11 cellular contexts compared by ENCODE assay signal in genomic region chr5:73654171-73654811, GRCh38. TPM values are rescaled to one million over a fixed set of nuclear protein-coding genes. Genes with fewer than 3 reads are reported as not detected.
DNase-seq lines count a peak whose midpoint lies in the region; ATAC-seq, FAIRE-seq and TF ChIP-seq lines count a peak whose summit lies in the region.
"Had no signal": no experiment of that assay in that cellular context is flagged by ENCODE, and none has a peak within 500 bp of the region (broad histone marks: within the 10 kb centered on the region; RNA-seq: fewer than 3 reads in every experiment).

No MANE protein-coding gene starts in this region.

- H3K27ac Mint-ChIP-seq in Caco-2 (ENCODE audit: unreplicated experiment) = no peak overlapping the region
- H3K27ac Mint-ChIP-seq: immature natural killer cell had no signal

- no peak overlapping the region for H3K4me3 ChIP-seq in epithelial cell of esophagus (ENCODE audit: low read length)
- H3K4me3 ChIP-seq in thoracic aorta = no peak overlapping the region
- H3K4me3 ChIP-seq in Caco-2 (ENCODE audit: low read depth, low read length) = no peak overlapping the region
- no peak overlapping the region for H3K4me3 ChIP-seq in esophagus muscularis mucosa
- H3K4me3 ChIP-seq: transverse colon had no signal

- POLR2A ChIA-PET in Caco-2 (lab: Charles Lee) = no interaction called here

- H3K27ac ChIP-seq in thoracic aorta (peak overlapping the region; percentile 73 to 75), esophagus muscularis mucosa (replicated peaks in 1 of 4) (no peak overlapping the region)
- H3K27ac ChIP-seq: transverse colon had no signal

- H3K4me1 Mint-ChIP-seq in Caco-2 (ENCODE audit: low read depth, unreplicated experiment) = peaks cover 7% of the 10 kb centered on the region

- no peak for TF ChIP-seq POLR2A in esophagus muscularis mucosa (IDR thresholded peaks at IDR 0.05; ENCODE audit: low read depth)

- H3K27me3 ChIP-seq in thoracic aorta (replicated peaks; ENCODE audit: insufficient read depth) = no peaks in the 10 kb centered on the region
- no peaks in the 10 kb centered on the region for H3K27me3 ChIP-seq in Caco-2 (replicated peaks; ENCODE audit: control insufficient read depth, insufficient read depth, low read length)
- no peaks in the 10 kb centered on the region for H3K27me3 ChIP-seq in esophagus muscularis mucosa
- H3K27me3 ChIP-seq: transverse colon had no signal

- CTCF ChIA-PET in Caco-2 (lab: Charles Lee) = no interaction called here

- intact Hi-C loops in Caco-2 (cut with micrococcal nuclease; ENCODE audit: unreplicated experiment) = no loop called here
- intact Hi-C loops in esophagus muscularis mucosa (cut with DNase I) = no loop called here

- no TSS peak for BruUV-seq in Caco-2 (replicated peaks; lab: Mats Ljungman, UMichigan)

- WGBS in esophagus muscularis mucosa = 88% methylated on average over 2 of the region's 3 CpGs

- H3K9me3 ChIP-seq in thoracic aorta (no peaks in the 10 kb centered on the region), Caco-2 (no peaks in the 10 kb centered on the region), esophagus muscularis mucosa (no peaks in the 10 kb centered on the region)
- H3K9me3 ChIP-seq: transverse colon had no signal

- no peaks in the 10 kb centered on the region for H3K36me3 ChIP-seq in thoracic aorta
- H3K36me3 ChIP-seq in Caco-2 (ENCODE audit: control insufficient read depth, insufficient read depth, low read length) = no peaks in the 10 kb centered on the region
- no peaks in the 10 kb centered on the region for H3K36me3 ChIP-seq in esophagus muscularis mucosa
- H3K36me3 ChIP-seq: transverse colon had no signal

- FAIRE-seq in HTR-8/SVneo (lab: Jason Lieb, UNC) = peak; percentile 33

- H3K36me3 Mint-ChIP-seq in Caco-2 (ENCODE audit: insufficient read depth, unreplicated experiment) = no peaks in the 10 kb centered on the region
- H3K36me3 Mint-ChIP-seq: immature natural killer cell had no signal

- DNase-seq in DMS53 (lab: John Stamatoyannopoulos, UW) (peak; percentile 51), DMS53 treated with DMSO at 0.1 percent for 48 hours (lab: John Stamatoyannopoulos, UW; ENCODE audit: unreplicated experiment) (no peak), HTR-8/SVneo (ENCODE audit: insufficient read length, low spot score) (no peak), epithelial cell of esophagus (ENCODE audit: low read depth) (peak; percentile 99), thoracic aorta (ENCODE audit: low spot score) (no peak), Caco-2 (no peak), esophagus muscularis mucosa (ENCODE audit: extremely low spot score) (no peak)
- DNase-seq in activated naive CD4-positive, alpha-beta T cell (lab: John Stamatoyannopoulos, UW) = no peak
- DNase-seq: 8988T, immature natural killer cell, transverse colon had no signal

- peaks cover 7% of the 10 kb centered on the region for H3K27me3 Mint-ChIP-seq in Caco-2 (ENCODE audit: insufficient read depth, unreplicated experiment)

- H3K4me3 Mint-ChIP-seq in Caco-2 (ENCODE audit: unreplicated experiment) = no peak overlapping the region
- H3K4me3 Mint-ChIP-seq: immature natural killer cell had no signal

- no peak for ATAC-seq in thoracic aorta (ENCODE audit: insufficient number of reproducible peaks, low FRiP score, low read depth)

- H3K9me3 Mint-ChIP-seq in Caco-2 (ENCODE audit: unreplicated experiment) = no peaks in the 10 kb centered on the region

- H3K4me1 ChIP-seq in thoracic aorta (ENCODE audit: control insufficient read depth in 1 of 2, low read depth in 2 of 2) (peaks cover 11 to 39% of the 10 kb centered on the region in 2 donors), Caco-2 (no peaks in the 10 kb centered on the region), esophagus muscularis mucosa (peaks cover 0 to 12% (median 0%) of the 10 kb centered on the region in 4 donors)

- no peak for TF ChIP-seq EP300 in esophagus muscularis mucosa (IDR thresholded peaks at IDR 0.05)

- TF ChIP-seq CTCF in epithelial cell of esophagus (IDR thresholded peaks at IDR 0.05; ENCODE audit: insufficient read depth, low read depth, low read length, missing control alignments) (no peak), thoracic aorta (IDR thresholded peaks at IDR 0.05) (no peak), Caco-2 (IDR thresholded peaks at IDR 0.05; ENCODE audit: insufficient read depth in 1 of 2, low read depth in 1 of 2, low read length in 1 of 2, severe bottlenecking in 1 of 2, unreplicated experiment in 1 of 2) (no peak), esophagus muscularis mucosa (IDR thresholded peaks at IDR 0.05) (no peak)

RNA-seq across cellular contexts. Expression of gene ARHGEF28, which starts 28.3 kb away (rescaled TPM):
- total RNA-seq in thoracic aorta (10 to 100 TPM; 35.5 to 40.8 TPM), Caco-2 (2022) (4.6 and 7.5 TPM in 2 replicates), esophagus muscularis mucosa (10 to 100 TPM; 12.7 to 31.2 (median 19.2) TPM)

Comparison
In these comparisons a context has a peak if more than half of its experiments do, and no peak if none do; other contexts are left out.
1. DNase-seq: peak in DMS53 (single experiment) and epithelial cell of esophagus (single experiment); none in DMS53 treated with DMSO at 0.1 percent for 48 hours (single experiment), HTR-8/SVneo (single experiment), thoracic aorta (single experiment), Caco-2 (0 of 2), esophagus muscularis mucosa (single experiment) and activated naive CD4-positive, alpha-beta T cell (0 of 4).
2. H3K27ac ChIP-seq: peak in thoracic aorta (2 of 2); none in esophagus muscularis mucosa (0 of 4).